Comparison of ENCODE assay signal across 1 cellular context in the genomic region with DNA sequence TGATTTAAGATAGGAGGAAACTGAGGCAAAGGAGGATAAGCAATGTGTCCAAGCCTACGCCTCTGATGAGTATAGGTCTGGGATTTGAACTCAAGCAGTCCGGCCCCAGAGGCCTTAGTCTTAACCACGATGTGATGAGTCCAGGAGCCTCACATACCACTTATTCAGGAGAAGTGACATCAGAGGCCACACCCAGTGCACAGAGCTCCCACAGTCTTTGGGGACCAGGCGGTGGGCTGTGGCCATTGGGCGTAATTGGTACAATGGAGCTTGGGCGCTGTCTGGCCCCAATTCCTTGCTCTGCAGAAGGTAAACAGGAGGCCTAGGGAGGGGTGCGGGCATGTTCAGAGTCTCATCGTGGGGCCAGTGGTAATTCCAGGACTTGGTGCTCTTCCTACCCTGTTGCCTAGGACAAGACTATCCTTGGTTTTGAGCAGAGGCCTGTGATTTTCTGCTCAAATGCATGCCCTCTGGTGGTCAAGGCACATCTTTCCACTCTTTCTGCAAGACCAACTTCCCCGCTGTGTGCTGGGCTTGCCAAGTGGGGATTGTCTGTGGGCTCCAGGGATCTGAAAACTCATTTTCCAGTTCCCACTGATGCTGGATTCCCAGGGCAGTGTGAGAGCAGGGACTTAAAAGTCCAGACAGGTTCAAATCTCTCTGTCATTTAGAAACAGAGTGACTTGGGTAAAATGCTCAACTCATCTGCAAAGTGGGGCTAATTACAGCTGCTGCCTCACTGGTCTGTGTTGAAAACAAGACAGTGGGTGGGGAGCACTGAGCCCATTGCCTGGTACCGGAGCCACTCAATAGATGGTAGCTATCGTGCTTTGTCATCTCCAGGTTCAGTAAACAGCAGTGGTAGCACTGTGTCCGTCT.
A peak's percentile ranks its signal among the peaks of the same experiment; 100 is the strongest.
TF ChIP-seq lines count a peak whose summit lies in the region.

No MANE protein-coding gene starts in this region.

TF ChIP-seq in HepG2, 621 proteins besides CTCF, POLR2A, EP300 and RAD21 (continues in another document):
- no peak for TF ChIP-seq ZNF230 (CRISPR knock-in tag; IDR thresholded peaks at IDR 0.05)
- TF ChIP-seq, protein P1, sequence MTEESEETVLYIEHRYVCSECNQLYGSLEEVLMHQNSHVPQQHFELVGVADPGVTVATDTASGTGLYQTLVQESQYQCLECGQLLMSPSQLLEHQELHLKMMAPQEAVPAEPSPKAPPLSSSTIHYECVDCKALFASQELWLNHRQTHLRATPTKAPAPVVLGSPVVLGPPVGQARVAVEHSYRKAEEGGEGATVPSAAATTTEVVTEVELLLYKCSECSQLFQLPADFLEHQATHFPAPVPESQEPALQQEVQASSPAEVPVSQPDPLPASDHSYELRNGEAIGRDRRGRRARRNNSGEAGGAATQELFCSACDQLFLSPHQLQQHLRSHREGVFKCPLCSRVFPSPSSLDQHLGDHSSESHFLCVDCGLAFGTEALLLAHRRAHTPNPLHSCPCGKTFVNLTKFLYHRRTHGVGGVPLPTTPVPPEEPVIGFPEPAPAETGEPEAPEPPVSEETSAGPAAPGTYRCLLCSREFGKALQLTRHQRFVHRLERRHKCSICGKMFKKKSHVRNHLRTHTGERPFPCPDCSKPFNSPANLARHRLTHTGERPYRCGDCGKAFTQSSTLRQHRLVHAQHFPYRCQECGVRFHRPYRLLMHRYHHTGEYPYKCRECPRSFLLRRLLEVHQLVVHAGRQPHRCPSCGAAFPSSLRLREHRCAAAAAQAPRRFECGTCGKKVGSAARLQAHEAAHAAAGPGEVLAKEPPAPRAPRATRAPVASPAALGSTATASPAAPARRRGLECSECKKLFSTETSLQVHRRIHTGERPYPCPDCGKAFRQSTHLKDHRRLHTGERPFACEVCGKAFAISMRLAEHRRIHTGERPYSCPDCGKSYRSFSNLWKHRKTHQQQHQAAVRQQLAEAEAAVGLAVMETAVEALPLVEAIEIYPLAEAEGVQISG (CRISPR knock-in tag; IDR thresholded peaks at IDR 0.05): peak; percentile 23; the same call in 1 of the 2 replicates
- TF ChIP-seq FOSL1 (CRISPR knock-in tag; IDR thresholded peaks at IDR 0.05; ENCODE audit: borderline replicate concordance): no peak
- no peak for TF ChIP-seq HMG20B (CRISPR knock-in tag; conservative IDR thresholded peaks at IDR 0.05)
- no peak for TF ChIP-seq ZNF773 (CRISPR knock-in tag; IDR thresholded peaks at IDR 0.05; ENCODE audit: borderline replicate concordance)
- TF ChIP-seq, protein P2, sequence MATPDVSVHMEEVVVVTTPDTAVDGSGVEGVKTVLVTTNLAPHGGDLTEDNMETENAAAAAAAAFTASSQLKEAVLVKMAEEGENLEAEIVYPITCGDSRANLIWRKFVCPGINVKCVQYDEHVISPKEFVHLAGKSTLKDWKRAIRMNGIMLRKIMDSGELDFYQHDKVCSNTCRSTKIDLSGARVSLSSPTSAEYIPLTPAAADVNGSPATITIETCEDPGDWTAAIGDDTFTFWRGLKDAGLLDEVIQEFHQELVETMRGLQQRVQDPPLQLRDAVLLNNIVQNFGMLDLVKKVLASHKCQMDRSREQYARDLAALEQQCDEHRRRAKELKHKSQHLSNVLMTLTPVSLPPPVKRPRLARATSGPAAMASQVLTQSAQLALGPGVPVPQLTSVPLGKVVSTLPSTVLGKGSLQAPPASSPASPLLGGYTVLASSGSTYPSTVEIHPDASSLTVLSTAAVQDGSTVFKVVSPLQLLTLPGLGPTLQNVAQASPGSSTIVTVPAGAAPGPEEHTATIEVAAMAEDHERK (CRISPR knock-in tag; IDR thresholded peaks at IDR 0.05; ENCODE audit: low read depth): no peak
- 0 out of 2 replicates have a peak, but pooled peaks have one; percentile 34 for TF ChIP-seq ZNF552 (CRISPR knock-in tag; IDR thresholded peaks at IDR 0.05; ENCODE audit: borderline replicate concordance)
- no peak for TF ChIP-seq ZBTB38 (CRISPR knock-in tag; IDR thresholded peaks at IDR 0.05)
- TF ChIP-seq, protein P3, sequence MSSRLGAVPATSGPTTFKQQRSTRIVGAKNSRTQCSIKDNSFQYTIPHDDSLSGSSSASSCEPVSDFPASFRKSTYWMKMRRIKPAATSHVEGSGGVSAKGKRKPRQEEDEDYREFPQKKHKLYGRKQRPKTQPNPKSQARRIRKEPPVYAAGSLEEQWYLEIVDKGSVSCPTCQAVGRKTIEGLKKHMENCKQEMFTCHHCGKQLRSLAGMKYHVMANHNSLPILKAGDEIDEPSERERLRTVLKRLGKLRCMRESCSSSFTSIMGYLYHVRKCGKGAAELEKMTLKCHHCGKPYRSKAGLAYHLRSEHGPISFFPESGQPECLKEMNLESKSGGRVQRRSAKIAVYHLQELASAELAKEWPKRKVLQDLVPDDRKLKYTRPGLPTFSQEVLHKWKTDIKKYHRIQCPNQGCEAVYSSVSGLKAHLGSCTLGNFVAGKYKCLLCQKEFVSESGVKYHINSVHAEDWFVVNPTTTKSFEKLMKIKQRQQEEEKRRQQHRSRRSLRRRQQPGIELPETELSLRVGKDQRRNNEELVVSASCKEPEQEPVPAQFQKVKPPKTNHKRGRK (CRISPR knock-in tag; IDR thresholded peaks at IDR 0.05): no peak
- TF ChIP-seq, protein P4, sequence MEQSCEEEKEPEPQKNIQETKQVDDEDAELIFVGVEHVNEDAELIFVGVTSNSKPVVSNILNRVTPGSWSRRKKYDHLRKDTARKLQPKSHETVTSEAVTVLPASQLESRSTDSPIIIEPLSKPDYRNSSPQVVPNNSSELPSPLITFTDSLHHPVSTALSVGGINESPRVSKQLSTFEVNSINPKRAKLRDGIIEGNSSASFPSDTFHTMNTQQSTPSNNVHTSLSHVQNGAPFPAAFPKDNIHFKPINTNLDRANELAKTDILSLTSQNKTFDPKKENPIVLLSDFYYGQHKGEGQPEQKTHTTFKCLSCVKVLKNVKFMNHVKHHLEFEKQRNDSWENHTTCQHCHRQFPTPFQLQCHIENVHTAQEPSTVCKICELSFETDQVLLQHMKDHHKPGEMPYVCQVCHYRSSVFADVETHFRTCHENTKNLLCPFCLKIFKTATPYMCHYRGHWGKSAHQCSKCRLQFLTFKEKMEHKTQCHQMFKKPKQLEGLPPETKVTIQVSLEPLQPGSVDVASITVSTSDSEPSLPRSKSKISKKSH (CRISPR knock-in tag; IDR thresholded peaks at IDR 0.05; ENCODE audit: borderline replicate concordance): no peak
- TF ChIP-seq, protein P5, sequence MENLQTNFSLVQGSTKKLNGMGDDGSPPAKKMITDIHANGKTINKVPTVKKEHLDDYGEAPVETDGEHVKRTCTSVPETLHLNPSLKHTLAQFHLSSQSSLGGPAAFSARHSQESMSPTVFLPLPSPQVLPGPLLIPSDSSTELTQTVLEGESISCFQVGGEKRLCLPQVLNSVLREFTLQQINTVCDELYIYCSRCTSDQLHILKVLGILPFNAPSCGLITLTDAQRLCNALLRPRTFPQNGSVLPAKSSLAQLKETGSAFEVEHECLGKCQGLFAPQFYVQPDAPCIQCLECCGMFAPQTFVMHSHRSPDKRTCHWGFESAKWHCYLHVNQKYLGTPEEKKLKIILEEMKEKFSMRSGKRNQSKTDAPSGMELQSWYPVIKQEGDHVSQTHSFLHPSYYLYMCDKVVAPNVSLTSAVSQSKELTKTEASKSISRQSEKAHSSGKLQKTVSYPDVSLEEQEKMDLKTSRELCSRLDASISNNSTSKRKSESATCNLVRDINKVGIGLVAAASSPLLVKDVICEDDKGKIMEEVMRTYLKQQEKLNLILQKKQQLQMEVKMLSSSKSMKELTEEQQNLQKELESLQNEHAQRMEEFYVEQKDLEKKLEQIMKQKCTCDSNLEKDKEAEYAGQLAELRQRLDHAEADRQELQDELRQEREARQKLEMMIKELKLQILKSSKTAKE (CRISPR knock-in tag; IDR thresholded peaks at IDR 0.05; ENCODE audit: borderline replicate concordance): no peak
- TF ChIP-seq, protein P6, sequence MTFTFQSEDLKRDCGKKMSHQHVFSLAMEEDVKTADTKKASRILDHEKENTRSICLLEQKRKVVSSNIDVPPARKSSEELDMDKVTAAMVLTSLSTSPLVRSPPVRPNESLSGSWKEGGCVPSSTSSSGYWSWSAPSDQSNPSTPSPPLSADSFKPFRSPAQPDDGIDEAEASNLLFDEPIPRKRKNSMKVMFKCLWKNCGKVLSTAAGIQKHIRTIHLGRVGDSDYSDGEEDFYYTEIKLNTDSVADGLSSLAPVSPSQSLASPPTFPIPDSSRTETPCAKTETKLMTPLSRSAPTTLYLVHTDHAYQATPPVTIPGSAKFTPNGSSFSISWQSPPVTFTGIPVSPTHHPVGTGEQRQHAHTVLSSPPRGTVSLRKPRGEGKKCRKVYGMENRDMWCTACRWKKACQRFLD (CRISPR knock-in tag; IDR thresholded peaks at IDR 0.05; ENCODE audit: borderline replicate concordance): no peak
- TF ChIP-seq, protein P7, sequence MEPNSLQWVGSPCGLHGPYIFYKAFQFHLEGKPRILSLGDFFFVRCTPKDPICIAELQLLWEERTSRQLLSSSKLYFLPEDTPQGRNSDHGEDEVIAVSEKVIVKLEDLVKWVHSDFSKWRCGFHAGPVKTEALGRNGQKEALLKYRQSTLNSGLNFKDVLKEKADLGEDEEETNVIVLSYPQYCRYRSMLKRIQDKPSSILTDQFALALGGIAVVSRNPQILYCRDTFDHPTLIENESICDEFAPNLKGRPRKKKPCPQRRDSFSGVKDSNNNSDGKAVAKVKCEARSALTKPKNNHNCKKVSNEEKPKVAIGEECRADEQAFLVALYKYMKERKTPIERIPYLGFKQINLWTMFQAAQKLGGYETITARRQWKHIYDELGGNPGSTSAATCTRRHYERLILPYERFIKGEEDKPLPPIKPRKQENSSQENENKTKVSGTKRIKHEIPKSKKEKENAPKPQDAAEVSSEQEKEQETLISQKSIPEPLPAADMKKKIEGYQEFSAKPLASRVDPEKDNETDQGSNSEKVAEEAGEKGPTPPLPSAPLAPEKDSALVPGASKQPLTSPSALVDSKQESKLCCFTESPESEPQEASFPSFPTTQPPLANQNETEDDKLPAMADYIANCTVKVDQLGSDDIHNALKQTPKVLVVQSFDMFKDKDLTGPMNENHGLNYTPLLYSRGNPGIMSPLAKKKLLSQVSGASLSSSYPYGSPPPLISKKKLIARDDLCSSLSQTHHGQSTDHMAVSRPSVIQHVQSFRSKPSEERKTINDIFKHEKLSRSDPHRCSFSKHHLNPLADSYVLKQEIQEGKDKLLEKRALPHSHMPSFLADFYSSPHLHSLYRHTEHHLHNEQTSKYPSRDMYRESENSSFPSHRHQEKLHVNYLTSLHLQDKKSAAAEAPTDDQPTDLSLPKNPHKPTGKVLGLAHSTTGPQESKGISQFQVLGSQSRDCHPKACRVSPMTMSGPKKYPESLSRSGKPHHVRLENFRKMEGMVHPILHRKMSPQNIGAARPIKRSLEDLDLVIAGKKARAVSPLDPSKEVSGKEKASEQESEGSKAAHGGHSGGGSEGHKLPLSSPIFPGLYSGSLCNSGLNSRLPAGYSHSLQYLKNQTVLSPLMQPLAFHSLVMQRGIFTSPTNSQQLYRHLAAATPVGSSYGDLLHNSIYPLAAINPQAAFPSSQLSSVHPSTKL (CRISPR knock-in tag; IDR thresholded peaks at IDR 0.05): no peak
- no peak for TF ChIP-seq ZNF333 (CRISPR knock-in tag; IDR thresholded peaks at IDR 0.05; ENCODE audit: borderline replicate concordance)
- no peak for TF ChIP-seq CAMTA2 (CRISPR knock-in tag; IDR thresholded peaks at IDR 0.05; ENCODE audit: borderline replicate concordance)
- TF ChIP-seq, protein P8, sequence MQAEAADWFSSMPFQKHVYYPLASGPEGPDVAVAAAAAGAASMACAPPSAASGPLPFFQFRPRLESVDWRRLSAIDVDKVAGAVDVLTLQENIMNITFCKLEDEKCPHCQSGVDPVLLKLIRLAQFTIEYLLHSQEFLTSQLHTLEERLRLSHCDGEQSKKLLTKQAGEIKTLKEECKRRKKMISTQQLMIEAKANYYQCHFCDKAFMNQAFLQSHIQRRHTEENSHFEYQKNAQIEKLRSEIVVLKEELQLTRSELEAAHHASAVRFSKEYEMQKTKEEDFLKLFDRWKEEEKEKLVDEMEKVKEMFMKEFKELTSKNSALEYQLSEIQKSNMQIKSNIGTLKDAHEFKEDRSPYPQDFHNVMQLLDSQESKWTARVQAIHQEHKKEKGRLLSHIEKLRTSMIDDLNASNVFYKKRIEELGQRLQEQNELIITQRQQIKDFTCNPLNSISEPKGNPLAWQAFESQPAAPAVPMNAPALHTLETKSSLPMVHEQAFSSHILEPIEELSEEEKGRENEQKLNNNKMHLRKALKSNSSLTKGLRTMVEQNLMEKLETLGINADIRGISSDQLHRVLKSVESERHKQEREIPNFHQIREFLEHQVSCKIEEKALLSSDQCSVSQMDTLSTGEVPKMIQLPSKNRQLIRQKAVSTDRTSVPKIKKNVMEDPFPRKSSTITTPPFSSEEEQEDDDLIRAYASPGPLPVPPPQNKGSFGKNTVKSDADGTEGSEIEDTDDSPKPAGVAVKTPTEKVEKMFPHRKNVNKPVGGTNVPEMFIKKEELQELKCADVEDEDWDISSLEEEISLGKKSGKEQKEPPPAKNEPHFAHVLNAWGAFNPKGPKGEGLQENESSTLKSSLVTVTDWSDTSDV (CRISPR knock-in tag; IDR thresholded peaks at IDR 0.05): no peak
- no peak for TF ChIP-seq ZSCAN29 (CRISPR knock-in tag; conservative IDR thresholded peaks at IDR 0.05)
- TF ChIP-seq MLLT10 (CRISPR knock-in tag; IDR thresholded peaks at IDR 0.05): no peak
- no peak for TF ChIP-seq CCAR2 (optimal IDR thresholded peaks at IDR 0.05; ENCODE audit: low read depth, low read length)
- no peak for TF ChIP-seq ZNF138 (CRISPR knock-in tag; IDR thresholded peaks at IDR 0.05; ENCODE audit: low read depth)
- TF ChIP-seq MIER3 (CRISPR knock-in tag; IDR thresholded peaks at IDR 0.05; ENCODE audit: borderline replicate concordance): no peak
- no peak for TF ChIP-seq CC2D1A (CRISPR knock-in tag; IDR thresholded peaks at IDR 0.05)
- no peak for TF ChIP-seq JUN (CRISPR knock-in tag; IDR thresholded peaks at IDR 0.05)
- no peak for TF ChIP-seq ZNF124 (CRISPR knock-in tag; IDR thresholded peaks at IDR 0.05)
- no peak for TF ChIP-seq ZNF737 (CRISPR knock-in tag; IDR thresholded peaks at IDR 0.05; ENCODE audit: borderline replicate concordance)
- TF ChIP-seq ZNF572 (CRISPR knock-in tag; IDR thresholded peaks at IDR 0.05): 0 out of 2 replicates have a peak, but pooled peaks have one; percentile 81
- no peak for TF ChIP-seq U2AF2 (IDR thresholded peaks at IDR 0.05; ENCODE audit: low read depth, low read length)
- TF ChIP-seq ZNF629 (CRISPR knock-in tag; conservative IDR thresholded peaks at IDR 0.05): no peak; the same call in 1 of the 2 replicates
- TF ChIP-seq, protein P9, sequence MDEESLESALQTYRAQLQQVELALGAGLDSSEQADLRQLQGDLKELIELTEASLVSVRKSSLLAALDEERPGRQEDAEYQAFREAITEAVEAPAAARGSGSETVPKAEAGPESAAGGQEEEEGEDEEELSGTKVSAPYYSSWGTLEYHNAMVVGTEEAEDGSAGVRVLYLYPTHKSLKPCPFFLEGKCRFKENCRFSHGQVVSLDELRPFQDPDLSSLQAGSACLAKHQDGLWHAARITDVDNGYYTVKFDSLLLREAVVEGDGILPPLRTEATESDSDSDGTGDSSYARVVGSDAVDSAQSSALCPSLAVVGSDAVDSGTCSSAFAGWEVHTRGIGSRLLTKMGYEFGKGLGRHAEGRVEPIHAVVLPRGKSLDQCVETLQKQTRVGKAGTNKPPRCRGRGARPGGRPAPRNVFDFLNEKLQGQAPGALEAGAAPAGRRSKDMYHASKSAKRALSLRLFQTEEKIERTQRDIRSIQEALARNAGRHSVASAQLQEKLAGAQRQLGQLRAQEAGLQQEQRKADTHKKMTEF (CRISPR knock-in tag; IDR thresholded peaks at IDR 0.05): 0 out of 2 replicates have a peak, but pooled peaks have one; percentile 18
- TF ChIP-seq NFKB2 (CRISPR knock-in tag; IDR thresholded peaks at IDR 0.05; ENCODE audit: borderline replicate concordance): no peak
- TF ChIP-seq ZFP62 (CRISPR knock-in tag; IDR thresholded peaks at IDR 0.05): no peak
- TF ChIP-seq ESRRA (CRISPR knock-in tag; IDR thresholded peaks at IDR 0.05; ENCODE audit: low read depth): no peak
- peak; percentile 80 for TF ChIP-seq STAG1 (CRISPR knock-in tag; IDR thresholded peaks at IDR 0.05)
- no peak for TF ChIP-seq ZNF44 (CRISPR knock-in tag; IDR thresholded peaks at IDR 0.05)
